16 cellular contexts compared by ENCODE assay signal in genomic region chr11:33689089-33689488, GRCh38. TPM values are rescaled to one million over a fixed set of nuclear protein-coding genes. Genes with fewer than 3 reads are reported as not detected.
DNase-seq lines count a peak whose midpoint lies in the region; ATAC-seq, FAIRE-seq and TF ChIP-seq lines count a peak whose summit lies in the region.
"Had no signal": no experiment of that assay in that cellular context is flagged by ENCODE, and none has a peak within 500 bp of the region (broad histone marks: within the 10 kb centered on the region; RNA-seq: fewer than 3 reads in every experiment).

No MANE protein-coding gene starts in this region.

- no peak for ATAC-seq in gastrocnemius medialis
- ATAC-seq in activated CD8-positive, alpha-beta memory T cell treated with anti-CD3 and anti-CD28 coated beads, Interleukin-2, amount 10 ng/mL, durations not matched to agents 7 days and 5 days: no peak
- ATAC-seq in CD4-positive, alpha-beta T cell (ENCODE audit: poor library complexity): no peak

- H3K4me1 ChIP-seq in esophagus (ENCODE audit: control insufficient read depth in 2 of 2, insufficient read depth in 2 of 2, low read length in 1 of 2) (peaks cover 0 to 24% of the 10 kb centered on the region in 2 donors), gastrocnemius medialis (peaks cover 21 to 39% of the 10 kb centered on the region in 2 donors)

- H3K4me1 Mint-ChIP-seq in activated CD8-positive, alpha-beta memory T cell treated with anti-CD3 and anti-CD28 coated beads, Interleukin-2, amount 10 ng/mL, durations not matched to agents 7 days and 5 days: peaks cover 3% of the 10 kb centered on the region
- no peaks in the 10 kb centered on the region for H3K4me1 Mint-ChIP-seq in CD4-positive, alpha-beta T cell (ENCODE audit: low read depth)

- TF ChIP-seq CTCF in gastrocnemius medialis (IDR thresholded peaks at IDR 0.05 in 4 of 5, conservative IDR thresholded peaks at IDR 0.05 in 1 of 5): no peak
- no peak for TF ChIP-seq CTCF in CD4-positive, alpha-beta T cell (IDR thresholded peaks at IDR 0.05)

- 59 to 77% methylated on average over 4 of the region's 4 CpGs for WGBS in esophagus, 2 donors

- H3K27ac ChIP-seq in esophagus (ENCODE audit: low read depth in 2 of 2, low read length in 1 of 2): peak overlapping the region; percentile 95 to 97
- H3K27ac ChIP-seq in gastrocnemius medialis: peak overlapping the region; percentile 62 to 84 (median 80)
- H3K27ac ChIP-seq in CD4-positive, alpha-beta T cell (ENCODE audit: low read depth, low read length): no peak overlapping the region
- H3K27ac ChIP-seq: cardiac muscle cell had no signal

- no peak overlapping the region for H3K4me3 ChIP-seq in esophagus (ENCODE audit: low read depth in 1 of 2, low read length in 2 of 2)
- no peak overlapping the region for H3K4me3 ChIP-seq in gastrocnemius medialis
- H3K4me3 ChIP-seq: BLaER1 treated with 17β-estradiol and CSF1 and Interleukin-3, amounts not matched to agents 10 nM and 100 nM; cardiac muscle cell had no signal

- H3K27ac Mint-ChIP-seq in activated CD8-positive, alpha-beta memory T cell treated with anti-CD3 and anti-CD28 coated beads, Interleukin-2, amount 10 ng/mL, durations not matched to agents 7 days and 5 days: no peak overlapping the region
- H3K27ac Mint-ChIP-seq in CD4-positive, alpha-beta T cell: no peak overlapping the region

- H3K4me3 Mint-ChIP-seq in activated CD8-positive, alpha-beta memory T cell treated with anti-CD3 and anti-CD28 coated beads, Interleukin-2, amount 10 ng/mL, durations not matched to agents 7 days and 5 days: no peak overlapping the region
- no peak overlapping the region for H3K4me3 Mint-ChIP-seq in CD4-positive, alpha-beta T cell

- POLR2A ChIA-PET in CD4-positive, alpha-beta T cell (lab: Charles Lee): no interaction called here

- no peaks in the 10 kb centered on the region for H3K36me3 Mint-ChIP-seq in activated CD8-positive, alpha-beta memory T cell treated with anti-CD3 and anti-CD28 coated beads, Interleukin-2, amount 10 ng/mL, durations not matched to agents 7 days and 5 days
- H3K36me3 Mint-ChIP-seq in CD4-positive, alpha-beta T cell (ENCODE audit: low read depth): no peaks in the 10 kb centered on the region

- H3K27me3 ChIP-seq in esophagus (ENCODE audit: control insufficient read depth in 1 of 2, insufficient read depth in 2 of 2, low read length in 2 of 2): no peaks in the 10 kb centered on the region
- no peaks in the 10 kb centered on the region for H3K27me3 ChIP-seq in gastrocnemius medialis
- H3K27me3 ChIP-seq in CD4-positive, alpha-beta T cell (ENCODE audit: control insufficient read depth, insufficient read depth, low read length): peaks cover 3% of the 10 kb centered on the region
- H3K27me3 ChIP-seq: BLaER1 treated with 17β-estradiol and CSF1 and Interleukin-3, amounts not matched to agents 10 nM and 100 nM; cardiac muscle cell had no signal

- peaks cover 12% of the 10 kb centered on the region for H3K27me3 Mint-ChIP-seq in activated CD8-positive, alpha-beta memory T cell treated with anti-CD3 and anti-CD28 coated beads, Interleukin-2, amount 10 ng/mL, durations not matched to agents 7 days and 5 days
- H3K27me3 Mint-ChIP-seq in CD4-positive, alpha-beta T cell: peaks cover 16% of the 10 kb centered on the region

- no peak for TF ChIP-seq POLR2A in gastrocnemius medialis (IDR thresholded peaks at IDR 0.05)

- CTCF ChIA-PET in activated CD8-positive, alpha-beta memory T cell treated with anti-CD3 and anti-CD28 coated beads, Interleukin-2, amount 10 ng/mL, durations not matched to agents 7 days and 5 days (lab: Charles Lee): interaction anchor here (1.3 to 2.2 kb wide), 3 partner anchors 11 to 146 kb away, joined by 4 to 6 read pairs (median 5); partner anchors contain the start of gene C11orf91
- CTCF ChIA-PET in CD4-positive, alpha-beta T cell (lab: Charles Lee): no interaction called here

- FAIRE-seq in RCC 7860 (lab: Jason Lieb, UNC): no peak
- FAIRE-seq: endometrium, TTC549 had no signal

- no peaks in the 10 kb centered on the region for H3K9me3 Mint-ChIP-seq in activated CD8-positive, alpha-beta memory T cell treated with anti-CD3 and anti-CD28 coated beads, Interleukin-2, amount 10 ng/mL, durations not matched to agents 7 days and 5 days (ENCODE audit: low read depth)
- no peaks in the 10 kb centered on the region for H3K9me3 Mint-ChIP-seq in CD4-positive, alpha-beta T cell

- peak; percentile 54 for DNase-seq in ELR (ENCODE audit: low read depth)
- DNase-seq in RCC 7860 (ENCODE audit: low spot score): peak; percentile 21
- DNase-seq in gastrocnemius medialis: no peak
- DNase-seq in GM03348 (ENCODE audit: low spot score): no peak
- no peak for DNase-seq in activated CD8-positive, alpha-beta memory T cell treated with anti-CD3 and anti-CD28 coated beads, Interleukin-2, amount 10 ng/mL, durations not matched to agents 7 days and 5 days
- DNase-seq in RPMI8226: no peak
- no peak for DNase-seq in CD4-positive, alpha-beta T cell
- DNase-seq: activated CD8-positive, alpha-beta memory T cell treated with anti-CD3 and anti-CD28 coated beads for 24 hours; GOT3; NCI-H1092; stimulated activated CD4-positive, alpha-beta T cell treated with anti-CD3 and anti-CD28 coated beads, Interleukin-2, amount 100 ng/mL, for 24 hours had no signal

- no peaks in the 10 kb centered on the region for H3K9me3 ChIP-seq in esophagus (ENCODE audit: control insufficient read depth in 2 of 2, insufficient read depth in 1 of 2, low read depth in 1 of 2, low read length in 1 of 2)
- no peaks in the 10 kb centered on the region for H3K9me3 ChIP-seq in gastrocnemius medialis
- no peaks in the 10 kb centered on the region for H3K9me3 ChIP-seq in CD4-positive, alpha-beta T cell (ENCODE audit: control insufficient read depth, low read length)

- in situ Hi-C loops in gastrocnemius medialis (cut with MboI; ENCODE audit: low sequenced_read_pairs in 4 of 4): loop anchor here (5.0 to 25.0 kb wide), 4 partner anchors 324 to 527 kb away; partner anchors contain the start of genes CSTF3 (in 1 of the 4) and HIPK3 (in 1 of the 4)

- intact Hi-C loops in gastrocnemius medialis (cut with DNase I; ENCODE audit: low total_unique reads): loop anchor here (2.0 kb wide), 2 partner anchors 146 to 326 kb away; no protein-coding TSS in a partner anchor
- intact Hi-C loops in CD4-positive, alpha-beta T cell (cut with DNase I, micrococcal nuclease): no loop called here

- no peaks in the 10 kb centered on the region for H3K36me3 ChIP-seq in esophagus (ENCODE audit: control insufficient read depth in 2 of 2, insufficient read depth in 2 of 2, low read length in 1 of 2)
- H3K36me3 ChIP-seq in gastrocnemius medialis: no peaks in the 10 kb centered on the region
- H3K36me3 ChIP-seq: BLaER1 treated with 17β-estradiol and CSF1 and Interleukin-3, amounts not matched to agents 10 nM and 100 nM; cardiac muscle cell had no signal

RNA-seq across cellular contexts. Expression of gene C11orf91, which starts 11.5 kb away (rescaled TPM):
- polyA plus RNA-seq in esophagus: under 1 TPM; 0.21 to 0.51 TPM
- total RNA-seq in gastrocnemius medialis: not detected
- not detected for total RNA-seq in activated CD8-positive, alpha-beta memory T cell treated with anti-CD3 and anti-CD28 coated beads, Interleukin-2, amount 10 ng/mL, durations not matched to agents 7 days and 5 days
- total RNA-seq in CD4-positive, alpha-beta T cell: under 1 TPM in 1 of 2 experiments, not detected in 1; 0.45 TPM
- total RNA-seq: cardiac muscle cell had no signal

RNA-seq across cellular contexts. Expression of gene CD59, which starts 47.1 kb away (rescaled TPM):
- polyA plus RNA-seq in esophagus: 100 to 1,000 TPM; 328 to 334 TPM
- 100 to 1,000 TPM; 476 to 717 (median 695) TPM for total RNA-seq in gastrocnemius medialis
- total RNA-seq in activated CD8-positive, alpha-beta memory T cell treated with anti-CD3 and anti-CD28 coated beads, Interleukin-2, amount 10 ng/mL, durations not matched to agents 7 days and 5 days: 10 to 100 TPM; 54.1 to 70.5 TPM
- 10 to 100 TPM; 35.2 to 37.8 TPM for total RNA-seq in CD4-positive, alpha-beta T cell

Comparison
In these comparisons a context has a peak if more than half of its experiments do, and no peak if none do; other contexts are left out.
1. DNase-seq: peak in ELR (single experiment) and RCC 7860 (single experiment); none in gastrocnemius medialis (0 of 2), GM03348 (single experiment), activated CD8-positive, alpha-beta memory T cell treated with anti-CD3 and anti-CD28 coated beads, Interleukin-2, amount 10 ng/mL, durations not matched to agents 7 days and 5 days (single experiment), RPMI8226 (single experiment) and CD4-positive, alpha-beta T cell (0 of 10).
2. RNA of gene CD59, which starts 47.1 kb away (total RNA-seq): 476 to 717 TPM in gastrocnemius medialis; 54.1 to 70.5 TPM in activated CD8-positive, alpha-beta memory T cell treated with anti-CD3 and anti-CD28 coated beads, Interleukin-2, amount 10 ng/mL, durations not matched to agents 7 days and 5 days and 35.2 to 37.8 TPM in CD4-positive, alpha-beta T cell; every median in the first group is over 4 times any median in the second.